ENCODE assay signal across 22 cellular contexts in the genomic region with DNA sequence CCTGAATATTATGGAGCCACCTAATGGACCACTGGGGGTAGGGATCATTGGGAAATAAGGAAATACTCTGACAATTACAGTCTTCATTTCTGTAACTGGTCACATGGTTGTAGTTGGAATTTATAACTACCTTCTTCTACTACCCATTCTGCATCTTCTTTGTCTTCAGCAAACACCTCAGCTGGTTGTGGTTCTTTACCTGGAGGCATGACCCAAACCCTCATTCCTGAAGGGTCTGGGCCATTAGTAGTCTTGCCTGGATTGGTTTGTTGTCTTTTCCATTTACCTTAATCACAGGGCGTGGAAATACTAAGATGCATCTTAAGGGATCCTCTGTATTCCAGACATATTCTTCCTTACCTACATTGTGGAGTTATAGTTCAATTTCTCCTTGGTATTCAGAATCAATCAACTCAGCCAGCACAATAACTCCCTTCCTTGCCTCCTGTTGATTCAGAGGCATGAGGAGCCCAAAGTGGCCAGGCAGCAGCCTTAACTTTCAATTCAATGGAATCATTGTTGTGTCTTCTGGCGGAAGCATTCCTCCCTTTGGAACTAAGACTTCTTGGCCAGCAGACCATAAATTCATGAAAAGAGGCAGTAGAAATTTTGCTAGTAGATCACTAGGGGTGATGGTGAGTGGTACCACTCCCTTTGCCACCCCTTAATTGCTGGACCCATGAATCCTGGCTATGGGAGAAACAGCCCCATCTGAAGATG.
"Had no signal": no experiment of that assay in that cellular context is flagged by ENCODE, and none has a peak within 500 bp of the region (broad histone marks: within the 10 kb centered on the region; RNA-seq: fewer than 3 reads in every experiment).

No MANE protein-coding gene starts in this region.

- ATAC-seq: left colon; natural killer cell; right lobe of liver; stimulated activated naive B cell treated with anti-CD40 and anti-IgM and Interleukin-4, amounts not matched to agents 10 μg/mL and 1 μg/mL and 100 μg/mL, for 72 hours; stimulated activated naive CD8-positive, alpha-beta T cell treated with anti-CD3 and anti-CD28 coated beads, Interleukin-15, Interleukin-2, amounts not matched to agents 100 U/mL and 50 U/mL, for 24 hours had no signal

- DNase-seq: hypothalamus; immature natural killer cell; kidney; left colon; left lung; lower lobe of right lung; mammary epithelial cell; mesendoderm; naive B cell; natural killer cell; nephron progenitor cell; ovary; right lobe of liver; stimulated activated CD4-positive, alpha-beta T cell treated with anti-CD3 and anti-CD28 coated beads, Interleukin-12 subunit alpha, Interleukin-12 subunit beta, amount 100 ng/mL, for 4 hours; stimulated activated CD4-positive, alpha-beta T cell treated with anti-CD3 and anti-CD28 coated beads, Interleukin-15, amount 100 ng/mL, for 24 hours; stimulated activated CD4-positive, alpha-beta T cell treated with anti-CD3 and anti-CD28 coated beads, Interleukin-2, amount 100 ng/mL, for 24 hours; stimulated activated CD4-positive, alpha-beta T cell treated with anti-CD3 and anti-CD28 coated beads, Interleukin-4, amount 100 ng/mL, for 1 hour; stimulated activated naive B cell treated with anti-CD40 and anti-IgM and Interleukin-4, amounts not matched to agents 10 μg/mL and 1 μg/mL and 100 μg/mL, for 72 hours; stimulated activated naive CD8-positive, alpha-beta T cell treated with anti-CD3 and anti-CD28 coated beads, Interleukin-15, Interleukin-2, amounts not matched to agents 100 U/mL and 50 U/mL, for 24 hours; stomach; upper lobe of left lung had no signal

- FAIRE-seq: islet of Langerhans, kidney had no signal
